1 cellular context compared by ENCODE assay signal in the genomic region with DNA sequence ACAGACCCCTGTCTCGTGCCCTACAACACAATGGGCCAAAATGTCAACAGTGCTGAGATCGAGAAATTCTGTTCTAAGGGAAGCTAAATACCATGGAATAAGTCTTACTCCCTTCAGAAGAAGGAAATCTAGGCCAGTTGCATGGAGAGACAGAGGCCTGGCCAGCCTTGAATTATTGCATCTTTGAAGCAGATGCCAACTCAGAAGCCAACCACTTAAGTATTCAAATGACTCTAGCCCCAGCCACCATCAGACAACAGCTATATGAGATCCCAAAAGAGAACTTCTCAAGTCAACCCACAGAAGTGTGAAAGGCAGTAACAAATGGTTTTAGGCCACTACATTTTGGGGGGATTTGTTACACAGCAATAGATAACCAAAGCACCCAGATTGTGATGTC.
TF ChIP-seq lines count a peak whose summit lies in the region.

No MANE protein-coding gene starts in this region.

TF ChIP-seq in H1, 55 proteins besides CTCF, POLR2A, EP300 and RAD21 (continued from another document):
- TF ChIP-seq RFX5 (IDR thresholded peaks at IDR 0.05; ENCODE audit: borderline replicate concordance, low read depth, low read length) (no peak), JUND (IDR thresholded peaks at IDR 0.05; ENCODE audit: low read length) (no peak), KDM1A (IDR thresholded peaks at IDR 0.05; ENCODE audit: borderline replicate concordance, low read length) (no peak), SP4 (IDR thresholded peaks at IDR 0.05; ENCODE audit: low read length) (no peak), SIRT6 (IDR thresholded peaks at IDR 0.05; ENCODE audit: low read length) (no peak), TCF12 (IDR thresholded peaks at IDR 0.05; ENCODE audit: low read depth, low read length) (no peak), SRF (IDR thresholded peaks at IDR 0.05; ENCODE audit: low read depth, low read length) (no peak), ASH2L (IDR thresholded peaks at IDR 0.05; ENCODE audit: low read length) (no peak), TEAD4 (IDR thresholded peaks at IDR 0.05; ENCODE audit: low read depth, low read length) (no peak)
- TF ChIP-seq, protein P1, sequence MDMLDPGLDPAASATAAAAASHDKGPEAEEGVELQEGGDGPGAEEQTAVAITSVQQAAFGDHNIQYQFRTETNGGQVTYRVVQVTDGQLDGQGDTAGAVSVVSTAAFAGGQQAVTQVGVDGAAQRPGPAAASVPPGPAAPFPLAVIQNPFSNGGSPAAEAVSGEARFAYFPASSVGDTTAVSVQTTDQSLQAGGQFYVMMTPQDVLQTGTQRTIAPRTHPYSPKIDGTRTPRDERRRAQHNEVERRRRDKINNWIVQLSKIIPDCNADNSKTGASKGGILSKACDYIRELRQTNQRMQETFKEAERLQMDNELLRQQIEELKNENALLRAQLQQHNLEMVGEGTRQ (IDR thresholded peaks at IDR 0.05; ENCODE audit: low read length): no peak
TF ChIP-seq in H1: peak in this region for 0.
